8 cellular contexts compared by ENCODE assay signal in genomic region chr4:139301143-139301820, GRCh38. TPM values are rescaled to one million over a fixed set of nuclear protein-coding genes. Genes with fewer than 3 reads are reported as not detected.
DNase-seq lines count a peak whose midpoint lies in the region; ATAC-seq and TF ChIP-seq lines count a peak whose summit lies in the region.

TSS of gene NAA15 (plus strand) at chr4:139301505. CDS start at chr4:139301778, 273 bp downstream.

- no peaks in the 10 kb centered on the region for H3K36me3 ChIP-seq in BJ (ENCODE audit: control insufficient read depth, insufficient read depth, low read length)

- peaks cover 52% of the 10 kb centered on the region for H3K4me1 Mint-ChIP-seq in activated CD4-positive, alpha-beta T cell treated with anti-CD3 and anti-CD28 coated beads, Interleukin-2, amount 10 ng/mL, durations not matched to agents 24 days and 14 days

- POLR2A ChIA-PET in BJ (lab: Charles Lee), result interaction anchor here (0.6 kb wide), 3 partner anchors 8 to 20 kb away, joined by 3 to 9 read pairs (median 4); no protein-coding TSS in a partner anchor

- peaks cover 33% of the 10 kb centered on the region for H3K36me3 Mint-ChIP-seq in activated CD4-positive, alpha-beta T cell treated with anti-CD3 and anti-CD28 coated beads, Interleukin-2, amount 10 ng/mL, durations not matched to agents 24 days and 14 days (ENCODE audit: low read depth)

- peak within 1 kb of the TSS; percentile 100 for H3K27ac Mint-ChIP-seq in activated CD4-positive, alpha-beta T cell treated with anti-CD3 and anti-CD28 coated beads, Interleukin-2, amount 10 ng/mL, durations not matched to agents 24 days and 14 days

- DNase-seq in BJ (ENCODE audit: low read depth) (peak; percentile 82), NCI-H526 treated with DMSO at 0.1 percent for 48 hours (lab: John Stamatoyannopoulos, UW) (peak; percentile 97), coronary artery (ENCODE audit: low spot score) (peak; percentile 99), left colon (peak; percentile 98 to 99)
- peak; percentile 99 for DNase-seq in activated CD4-positive, alpha-beta T cell treated with anti-CD3 and anti-CD28 coated beads, Interleukin-2, amount 10 ng/mL, durations not matched to agents 24 days and 14 days
- peak; percentile 99 for DNase-seq in stimulated activated CD4-positive, alpha-beta T cell treated with anti-CD3 and anti-CD28 coated beads, Interleukin-1b, Interleukin-23, amount 100 ng/mL, for 48 hours

- H3K27me3 ChIP-seq in BJ (ENCODE audit: control insufficient read depth, insufficient read depth, low read length), result no peaks in the 10 kb centered on the region

- TF ChIP-seq CTCF in BJ (IDR thresholded peaks at IDR 0.05; ENCODE audit: insufficient read depth, low read depth, low read length) (no peak), coronary artery (IDR thresholded peaks at IDR 0.05) (no peak)

- peak within 1 kb of the TSS; percentile 93 to 94 for H3K27ac ChIP-seq in coronary artery

- CTCF ChIA-PET in BJ (lab: Yijun Ruan, JAX), result interaction anchor here (1.0 to 2.5 kb wide), 8 partner anchors 11 to 121 kb away, joined by 3 to 13 read pairs (median 4); partner anchors contain the start of gene MGARP

- ATAC-seq in GM19324 (IDR thresholded peaks at IDR 0.05; ENCODE audit: low FRiP score, unreplicated experiment), result peak; percentile 90
- peak; percentile 84 for ATAC-seq in HG03469 (IDR thresholded peaks at IDR 0.05; ENCODE audit: unreplicated experiment)
- peak; percentile 92 for ATAC-seq in left colon

- peaks cover 5% of the 10 kb centered on the region for H3K9me3 Mint-ChIP-seq in activated CD4-positive, alpha-beta T cell treated with anti-CD3 and anti-CD28 coated beads, Interleukin-2, amount 10 ng/mL, durations not matched to agents 24 days and 14 days

- peak within 1 kb of the TSS; percentile 99 for H3K4me3 Mint-ChIP-seq in activated CD4-positive, alpha-beta T cell treated with anti-CD3 and anti-CD28 coated beads, Interleukin-2, amount 10 ng/mL, durations not matched to agents 24 days and 14 days

- H3K4me3 ChIP-seq in BJ (ENCODE audit: low read depth, low read length), result peak within 1 kb of the TSS; percentile 87
- peak within 1 kb of the TSS; percentile 94 for H3K4me3 ChIP-seq in coronary artery

- H3K27me3 Mint-ChIP-seq in activated CD4-positive, alpha-beta T cell treated with anti-CD3 and anti-CD28 coated beads, Interleukin-2, amount 10 ng/mL, durations not matched to agents 24 days and 14 days, result no peaks in the 10 kb centered on the region

- intact Hi-C loops in activated CD4-positive, alpha-beta T cell treated with anti-CD3 and anti-CD28 coated beads, Interleukin-2, amount 10 ng/mL, durations not matched to agents 24 days and 14 days (cut with micrococcal nuclease), result loop anchor here (1.0 to 10.0 kb wide), 9 partner anchors 32 to 1221 kb away; partner anchors contain the start of genes ELF2, ELMOD2, NOCT and RAB33B
- intact Hi-C loops in left colon (cut with DNase I, micrococcal nuclease), result no loop called here

RNA-seq across cellular contexts. Expression of gene NAA15, which starts in this region (rescaled TPM):
- polyA plus RNA-seq in BJ (2011; rRNA removed), result 5.3 and 15.0 TPM in 2 replicates
- polyA minus RNA-seq in BJ (2011; rRNA and poly(A)+ RNA removed), result 7.3 and 9.0 TPM in 2 replicates
- total RNA-seq in activated CD4-positive, alpha-beta T cell treated with anti-CD3 and anti-CD28 coated beads, Interleukin-2, amount 10 ng/mL, durations not matched to agents 24 days and 14 days, result 114 and 115 TPM in 2 replicates
- total RNA-seq in left colon, result 10 to 100 TPM; 25.3 to 37.5 TPM

Comparison
In these comparisons a context has a peak if more than half of its experiments do, and no peak if none do; other contexts are left out.
1. Peak in every context shown above with its lines: DNase-seq, ATAC-seq, H3K4me3 ChIP-seq and H3K27ac ChIP-seq.